Comparison of ENCODE assay signal across 9 cellular contexts in the genomic region with DNA sequence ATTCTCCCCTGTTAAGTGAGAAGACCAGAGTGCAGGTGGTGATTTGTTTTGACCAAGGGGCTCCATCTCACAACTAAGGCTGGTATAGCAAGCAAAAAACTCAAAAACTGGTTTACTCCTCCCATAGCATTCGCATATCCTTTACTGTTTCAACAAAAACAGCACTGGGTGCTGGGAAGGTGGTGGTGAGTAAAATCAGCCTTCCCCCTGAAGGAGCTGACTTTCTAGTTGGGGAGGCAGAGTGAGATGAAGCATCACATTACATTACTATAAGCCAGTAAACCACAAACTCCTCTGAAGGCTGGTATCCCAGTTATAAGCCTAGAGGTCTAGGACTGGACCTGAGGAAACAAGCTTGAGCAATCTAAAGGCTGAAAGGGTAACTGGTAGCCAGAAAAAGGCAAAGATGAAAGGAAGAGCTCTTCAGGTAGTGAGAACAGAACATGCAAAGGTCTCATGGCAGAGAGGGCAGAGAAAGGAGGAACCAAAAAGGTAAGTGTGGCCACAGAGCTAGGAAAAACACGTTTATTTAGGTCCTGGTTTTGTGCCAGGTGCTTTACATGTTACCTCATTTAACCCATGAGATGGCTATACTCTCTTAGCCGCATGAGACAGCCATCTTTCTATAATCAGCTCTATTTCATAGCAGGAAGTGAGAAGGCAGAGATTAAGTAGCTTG. TPM values are rescaled to one million over a fixed set of nuclear protein-coding genes. Genes with fewer than 3 reads are reported as not detected.
DNase-seq lines count a peak whose midpoint lies in the region; ATAC-seq and TF ChIP-seq lines count a peak whose summit lies in the region.
"Had no signal": no experiment of that assay in that cellular context is flagged by ENCODE, and none has a peak within 500 bp of the region (broad histone marks: within the 10 kb centered on the region; RNA-seq: fewer than 3 reads in every experiment).

No MANE protein-coding gene starts in this region.

- peak; percentile 71 for DNase-seq in activated CD4-positive, alpha-beta T cell treated with anti-CD3 and anti-CD28 coated beads for 36 hours
- DNase-seq in activated CD4-positive, alpha-beta T cell treated with anti-CD3 and anti-CD28 coated beads, Interleukin-2, amount 50 U/mL, for 1 hour: no peak
- DNase-seq in NCI-H226 (peak; percentile 51), left kidney (ENCODE audit: low read depth, low spot score) (peak; percentile 27), NCI-H1048 (lab: John Stamatoyannopoulos, UW) (no peak), cerebellar cortex (ENCODE audit: low spot score) (no peak), right atrium auricular region (ENCODE audit: low spot score) (no peak)

- H3K4me1 ChIP-seq in right atrium auricular region: peaks cover 0 to 28% of the 10 kb centered on the region in 2 donors

- TF ChIP-seq CTCF in right atrium auricular region (IDR thresholded peaks at IDR 0.05): no peak

- intact Hi-C loops in activated CD4-positive, alpha-beta T cell treated with anti-CD3 and anti-CD28 coated beads for 36 hours (cut with DNase I, micrococcal nuclease): loop anchor here (1.0 to 5.0 kb wide), 5 partner anchors 10 to 33 kb away; no protein-coding TSS in a partner anchor

- peaks cover 27% of the 10 kb centered on the region for H3K9me3 Mint-ChIP-seq in activated CD4-positive, alpha-beta T cell treated with anti-CD3 and anti-CD28 coated beads for 36 hours (ENCODE audit: low read depth)

- peak overlapping the region; percentile 23 for H3K4me3 Mint-ChIP-seq in activated CD4-positive, alpha-beta T cell treated with anti-CD3 and anti-CD28 coated beads for 36 hours

- H3K4me1 Mint-ChIP-seq in activated CD4-positive, alpha-beta T cell treated with anti-CD3 and anti-CD28 coated beads for 36 hours: peaks cover 79% of the 10 kb centered on the region

- H3K27me3 Mint-ChIP-seq in activated CD4-positive, alpha-beta T cell treated with anti-CD3 and anti-CD28 coated beads for 36 hours: no peaks in the 10 kb centered on the region

- peaks cover 69% of the 10 kb centered on the region for H3K36me3 Mint-ChIP-seq in activated CD4-positive, alpha-beta T cell treated with anti-CD3 and anti-CD28 coated beads for 36 hours (ENCODE audit: low read depth)

- no peaks in the 10 kb centered on the region for H3K9me3 ChIP-seq in right atrium auricular region

- POLR2A ChIA-PET in activated CD4-positive, alpha-beta T cell treated with anti-CD3 and anti-CD28 coated beads for 36 hours (lab: Charles Lee): interaction anchor here (0.6 to 1.5 kb wide), 6 partner anchors 9 to 110 kb away, joined by 3 to 9 read pairs (median 4); no protein-coding TSS in a partner anchor

- H3K27ac ChIP-seq in right atrium auricular region: no peak overlapping the region
- H3K27ac ChIP-seq: C4-2B had no signal

- no peaks in the 10 kb centered on the region for H3K36me3 ChIP-seq in right atrium auricular region

- no peaks in the 10 kb centered on the region for H3K27me3 ChIP-seq in right atrium auricular region

- no peak overlapping the region for H3K4me3 ChIP-seq in right atrium auricular region

- ATAC-seq in activated CD4-positive, alpha-beta T cell treated with anti-CD3 and anti-CD28 coated beads for 36 hours: peak; percentile 89
- ATAC-seq in HG02610 (IDR thresholded peaks at IDR 0.05; ENCODE audit: unreplicated experiment): peak; percentile 92

- peak overlapping the region; percentile 96 for H3K27ac Mint-ChIP-seq in activated CD4-positive, alpha-beta T cell treated with anti-CD3 and anti-CD28 coated beads for 36 hours

- CTCF ChIA-PET in activated CD4-positive, alpha-beta T cell treated with anti-CD3 and anti-CD28 coated beads for 36 hours (lab: Charles Lee): interaction anchor here (0.5 to 1.9 kb wide), 13 partner anchors 9 to 236 kb away, joined by 3 to 10 read pairs (median 4); no protein-coding TSS in a partner anchor

RNA-seq across cellular contexts. Expression of gene TMEM123, which starts 22.3 kb away (rescaled TPM):
- total RNA-seq in activated CD4-positive, alpha-beta T cell treated with anti-CD3 and anti-CD28 coated beads for 36 hours: 100 to 1,000 TPM; 179 to 392 TPM
- total RNA-seq in right atrium auricular region: 10 to 100 TPM; 72.8 to 80.7 TPM

Comparison
In these comparisons a context has a peak if more than half of its experiments do, and no peak if none do; other contexts are left out.
1. DNase-seq: peak in activated CD4-positive, alpha-beta T cell treated with anti-CD3 and anti-CD28 coated beads for 36 hours (single experiment), NCI-H226 (single experiment) and left kidney (single experiment); none in activated CD4-positive, alpha-beta T cell treated with anti-CD3 and anti-CD28 coated beads, Interleukin-2, amount 50 U/mL, for 1 hour (single experiment), NCI-H1048 (single experiment), cerebellar cortex (single experiment) and right atrium auricular region (single experiment).